10 cellular contexts compared by ENCODE assay signal in genomic region chr7:86932038-86932512, GRCh38.
DNase-seq lines count a peak whose midpoint lies in the region; ATAC-seq and TF ChIP-seq lines count a peak whose summit lies in the region.
"Had no signal": no experiment of that assay in that cellular context is flagged by ENCODE, and none has a peak within 500 bp of the region (broad histone marks: within the 10 kb centered on the region; RNA-seq: fewer than 3 reads in every experiment).

No MANE protein-coding gene starts in this region.

- TF ChIP-seq CTCF in AG10803 (conservative IDR thresholded peaks at IDR 0.05; ENCODE audit: low read length) (peak; percentile 16), choroid plexus epithelial cell (conservative IDR thresholded peaks at IDR 0.05; ENCODE audit: low read depth, low read length) (no peak)

- DNase-seq in AG10803 (ENCODE audit: low read depth) = peak; percentile 98
- peak; percentile 84 for DNase-seq in NCI-H226
- peak; percentile 75 for DNase-seq in choroid plexus epithelial cell (ENCODE audit: low read depth)
- DNase-seq in middle frontal gyrus (ENCODE audit: extremely low spot score, low spot score) = peak; percentile 13
- no peak for DNase-seq in NCI-H1930 (lab: John Stamatoyannopoulos, UW)
- DNase-seq in NCI-H2171 treated with DMSO at 0.1 percent for 48 hours (lab: John Stamatoyannopoulos, UW) = no peak
- no peak for DNase-seq in activated CD8-positive, alpha-beta memory T cell treated with anti-CD3 and anti-CD28 coated beads, Interleukin-2, amount 50 U/mL, for 4 hours
- DNase-seq: kidney glomerular epithelial cell, NCI-H2171 had no signal

- H3K4me3 ChIP-seq in AG10803 (ENCODE audit: low read length) (no peak overlapping the region), choroid plexus epithelial cell (ENCODE audit: low read depth, low read length) (no peak overlapping the region)

- ATAC-seq in HG02610 (IDR thresholded peaks at IDR 0.05; ENCODE audit: unreplicated experiment) = no peak

Comparison
In these comparisons a context has a peak if more than half of its experiments do, and no peak if none do; other contexts are left out.
1. DNase-seq: peak in AG10803 (single experiment), NCI-H226 (single experiment), choroid plexus epithelial cell (single experiment) and middle frontal gyrus (single experiment); none in NCI-H1930 (0 of 2), NCI-H2171 treated with DMSO at 0.1 percent for 48 hours (single experiment) and activated CD8-positive, alpha-beta memory T cell treated with anti-CD3 and anti-CD28 coated beads, Interleukin-2, amount 50 U/mL, for 4 hours (single experiment).